In the genomic region with DNA sequence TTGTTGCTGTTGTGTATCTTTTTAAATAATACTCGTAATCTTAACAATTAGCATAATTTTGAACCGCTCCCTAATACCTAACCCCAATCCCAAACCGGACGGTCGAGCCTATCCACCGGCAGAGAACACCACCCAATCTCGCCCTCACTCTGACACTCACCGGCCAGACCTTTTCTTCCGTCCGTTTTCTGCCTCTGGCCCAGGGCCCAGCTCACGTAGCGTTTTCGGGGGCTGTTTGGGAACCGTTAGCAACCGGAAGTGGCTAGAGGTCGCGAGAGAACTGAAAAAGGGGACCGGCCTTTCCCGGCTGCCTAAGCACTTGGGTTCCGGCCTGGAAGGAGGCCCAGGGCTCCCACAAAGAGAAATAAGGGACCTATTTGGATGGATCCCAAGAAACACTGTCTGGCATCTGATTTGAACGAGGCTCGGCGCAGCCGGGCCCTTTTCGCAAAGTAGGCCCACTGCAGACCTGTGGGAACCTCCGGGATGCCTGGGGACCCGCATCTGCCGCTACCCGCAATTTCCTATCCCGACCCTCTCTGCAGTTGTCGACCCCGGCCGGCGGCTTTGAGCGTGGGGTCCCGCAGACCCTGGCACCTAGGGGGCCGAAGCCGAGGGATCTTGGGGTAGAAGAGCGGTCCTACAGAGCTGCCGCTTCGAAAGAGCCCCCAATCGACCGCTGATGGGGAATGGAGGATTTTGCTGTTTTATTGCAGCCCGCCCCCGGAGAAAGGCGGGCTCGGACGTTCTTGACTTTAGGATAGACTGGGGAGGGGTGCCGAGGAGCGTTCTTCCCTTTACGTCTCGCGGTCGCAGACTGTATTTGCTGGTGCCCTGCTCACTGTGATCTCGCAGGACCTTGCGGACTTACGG, we compare ENCODE assay signal across 8 cellular contexts. TPM values are rescaled to one million over a fixed set of nuclear protein-coding genes. Genes with fewer than 3 reads are reported as not detected.
DNase-seq lines count a peak whose midpoint lies in the region; ATAC-seq and TF ChIP-seq lines count a peak whose summit lies in the region.

No MANE protein-coding gene starts in this region.

- DNase-seq in AG10803 (ENCODE audit: low read depth) (peak; percentile 96), NCI-H510A (lab: John Stamatoyannopoulos, UW) (peak; percentile 77), colonic mucosa (peak; percentile 85)
- peak; percentile 74 to 75 for DNase-seq in activated CD4-positive, alpha-beta T cell treated with anti-CD3 and anti-CD28 coated beads for 4 hours
- peak; percentile 47 to 71 (median 61) for DNase-seq in stimulated activated CD4-positive, alpha-beta T cell treated with anti-CD3 and anti-CD28 coated beads, Interleukin-1b, Interleukin-23, amount 100 ng/mL, for 24 hours (ENCODE audit: low read depth in 4 of 4, low spot score in 1 of 4)

- peaks cover 5% of the 10 kb centered on the region for H3K4me1 ChIP-seq in colonic mucosa

- intact Hi-C loops in colonic mucosa (cut with DNase I) = loop anchor here (5.0 to 10.0 kb wide), 3 partner anchors 55 to 220 kb away; a partner anchor contains a TSS

- H3K4me3 ChIP-seq in AG10803 (ENCODE audit: low read length) (peak overlapping the region; percentile 92), colonic mucosa (peak overlapping the region; percentile 91)

- H3K36me3 ChIP-seq in colonic mucosa = no peaks in the 10 kb centered on the region

- TF ChIP-seq CTCF in AG10803 (conservative IDR thresholded peaks at IDR 0.05; ENCODE audit: low read length) = no peak
- no peak for TF ChIP-seq CTCF in colonic mucosa (IDR thresholded peaks at IDR 0.05)

- peak overlapping the region; percentile 70 to 75 for H3K9ac ChIP-seq in colonic mucosa (ENCODE audit: low read depth in 2 of 2, low read length in 2 of 2)

- H3K27ac ChIP-seq in colonic mucosa (peak overlapping the region; percentile 81), layer of hippocampus (ENCODE audit: low read depth, low read length) (peak overlapping the region; percentile 89)

- ATAC-seq in GM19043 (IDR thresholded peaks at IDR 0.05; ENCODE audit: low read depth, unreplicated experiment) = peak; percentile 46
- peak; percentile 44 for ATAC-seq in HG03378 (IDR thresholded peaks at IDR 0.05; ENCODE audit: unreplicated experiment)

- H3K27me3 ChIP-seq in colonic mucosa = no peaks in the 10 kb centered on the region
- no peaks in the 10 kb centered on the region for H3K27me3 ChIP-seq in layer of hippocampus (ENCODE audit: control insufficient read depth, insufficient read depth, low read length)

- H3K9me3 ChIP-seq in colonic mucosa = no peaks in the 10 kb centered on the region

RNA-seq across cellular contexts. Expression of a gene that starts 4.9 kb away (rescaled TPM):
- total RNA-seq in colonic mucosa = 10 to 100 TPM in 1 of 2 donors, 1 to 10 TPM in 1; 7.6 to 12.2 TPM

RNA-seq across cellular contexts. Expression of a gene that starts 12.4 kb away (rescaled TPM):
- 1 to 10 TPM; 8.3 to 8.7 TPM for total RNA-seq in colonic mucosa

RNA-seq across cellular contexts. Expression of a gene that starts 56.5 kb away (rescaled TPM):
- 1 to 10 TPM; 5.3 to 9.9 TPM for total RNA-seq in colonic mucosa

Comparison
In these comparisons a context has a peak if more than half of its experiments do, and no peak if none do; other contexts are left out.
1. Peak in every context shown above with its lines: DNase-seq, ATAC-seq, H3K4me3 ChIP-seq and H3K27ac ChIP-seq.